ENCODE assay signal across 22 cellular contexts in genomic region chr12:54270345-54270744, GRCh38. TPM values are rescaled to one million over a fixed set of nuclear protein-coding genes. Genes with fewer than 3 reads are reported as not detected.
DNase-seq lines count a peak whose midpoint lies in the region; ATAC-seq and TF ChIP-seq lines count a peak whose summit lies in the region.
"Had no signal": no experiment of that assay in that cellular context is flagged by ENCODE, and none has a peak within 500 bp of the region (broad histone marks: within the 10 kb centered on the region; RNA-seq: fewer than 3 reads in every experiment).

No MANE protein-coding gene starts in this region.

- CTCF ChIA-PET in activated naive CD4-positive, alpha-beta T cell treated with anti-CD3 and anti-CD28 coated beads, Interleukin-2, amount 10 ng/mL, durations not matched to agents 7 days and 5 days (lab: Charles Lee) = interaction anchor here (0.9 kb wide), 1 partner anchor 93 kb away, joined by 3 read pairs; no protein-coding TSS in a partner anchor
- CTCF ChIA-PET in Panc1 (lab: Charles Lee) = interaction anchor here (0.6 kb wide), 1 partner anchor 9 kb away, joined by 4 read pairs; no protein-coding TSS in a partner anchor

- peaks cover 9% of the 10 kb centered on the region for H3K4me1 ChIP-seq in Panc1 (ENCODE audit: control insufficient read depth, insufficient read depth, low read length)
- H3K4me1 ChIP-seq: left lung had no signal

- H3K9me3 Mint-ChIP-seq in activated naive CD4-positive, alpha-beta T cell treated with anti-CD3 and anti-CD28 coated beads, Interleukin-2, amount 10 ng/mL, durations not matched to agents 7 days and 5 days = no peaks in the 10 kb centered on the region
- no peaks in the 10 kb centered on the region for H3K9me3 Mint-ChIP-seq in activated naive CD4-positive, alpha-beta T cell treated with anti-CD3 and anti-CD28 coated beads, Interleukin-2, amount 50 U/mL, for 72 hours
- no peaks in the 10 kb centered on the region for H3K9me3 Mint-ChIP-seq in stimulated activated effector memory CD8-positive, alpha-beta T cell treated with anti-CD3 and anti-CD28 coated beads, Interleukin-12 subunit alpha, Interleukin-12 subunit beta, amount 100 ng/mL, for 72 hours
- H3K9me3 Mint-ChIP-seq: activated T-cell treated with anti-CD3 and anti-CD28 coated beads, Interleukin-2, amount 50 U/mL, for 4 hours; IgD-negative memory B cell had no signal

- in situ Hi-C loops in Panc1 (cut with HindIII; ENCODE audit: low pct_unique_long_range_greater_than_20kb, low sequenced_read_pairs) = no loop called here

- H3K4me1 Mint-ChIP-seq in activated naive CD4-positive, alpha-beta T cell treated with anti-CD3 and anti-CD28 coated beads, Interleukin-2, amount 10 ng/mL, durations not matched to agents 7 days and 5 days = peaks cover 33% of the 10 kb centered on the region
- peaks cover 47% of the 10 kb centered on the region for H3K4me1 Mint-ChIP-seq in stimulated activated effector memory CD8-positive, alpha-beta T cell treated with anti-CD3 and anti-CD28 coated beads, Interleukin-12 subunit alpha, Interleukin-12 subunit beta, amount 100 ng/mL, for 72 hours

- POLR2A ChIA-PET in Panc1 (lab: Charles Lee) = interaction anchor here (0.5 kb wide), 1 partner anchor 51 kb away, joined by 6 read pairs; no protein-coding TSS in a partner anchor

- H3K36me3 Mint-ChIP-seq in activated naive CD4-positive, alpha-beta T cell treated with anti-CD3 and anti-CD28 coated beads, Interleukin-2, amount 10 ng/mL, durations not matched to agents 7 days and 5 days = peaks cover 47% of the 10 kb centered on the region
- peaks cover 5 to 51% of the 10 kb centered on the region in 2 donors for H3K36me3 Mint-ChIP-seq in activated naive CD4-positive, alpha-beta T cell treated with anti-CD3 and anti-CD28 coated beads, Interleukin-2, amount 50 U/mL, for 72 hours
- peaks cover 39% of the 10 kb centered on the region for H3K36me3 Mint-ChIP-seq in stimulated activated effector memory CD8-positive, alpha-beta T cell treated with anti-CD3 and anti-CD28 coated beads, Interleukin-12 subunit alpha, Interleukin-12 subunit beta, amount 100 ng/mL, for 72 hours

- H3K27ac ChIP-seq in Panc1 (ENCODE audit: low read length) = peak overlapping the region; percentile 0; the same call in 1 of the 2 replicates
- H3K27ac ChIP-seq: body of pancreas, left lung, PC-9, VCaP had no signal

- no peak for DNase-seq in activated naive CD4-positive, alpha-beta T cell treated with anti-CD3 and anti-CD28 coated beads, Interleukin-2, amount 10 ng/mL, durations not matched to agents 7 days and 5 days
- DNase-seq in activated naive CD4-positive, alpha-beta T cell (lab: John Stamatoyannopoulos, UW) = no peak
- DNase-seq in Panc1 (ENCODE audit: low read depth, low spot score) (no peak), NCI-H510A (lab: John Stamatoyannopoulos, UW) (no peak), NCI-H82 treated with DMSO at 0.1 percent for 48 hours (lab: John Stamatoyannopoulos, UW; ENCODE audit: unreplicated experiment) (no peak)
- no peak for DNase-seq in activated naive CD4-positive, alpha-beta T cell treated with anti-CD3 and anti-CD28 coated beads, Interleukin-2, amount 50 U/mL, for 72 hours (ENCODE audit: low spot score in 2 of 2)
- DNase-seq in stimulated activated effector memory CD8-positive, alpha-beta T cell treated with anti-CD3 and anti-CD28 coated beads, Interleukin-12 subunit alpha, Interleukin-12 subunit beta, amount 100 ng/mL, for 72 hours (ENCODE audit: low spot score in 2 of 2) = no peak
- DNase-seq: activated T-cell treated with anti-CD3 and anti-CD28 coated beads, Interleukin-2, amount 50 U/mL, for 4 hours; body of pancreas; DMS79; hypothalamus; left lung; NCI-H1048; NCI-H1694 treated with DMSO at 0.1 percent for 48 hours; PC-9; Right ventricle myocardium superior; T-helper 9 cell; trophoblast cell had no signal

- ATAC-seq in Panc1 = no peak
- peak in 1 of 2 donors; percentile 52 for ATAC-seq in activated naive CD4-positive, alpha-beta T cell treated with anti-CD3 and anti-CD28 coated beads, Interleukin-2, amount 50 U/mL, for 72 hours
- peak; percentile 68 for ATAC-seq in stimulated activated effector memory CD8-positive, alpha-beta T cell treated with anti-CD3 and anti-CD28 coated beads, Interleukin-12 subunit alpha, Interleukin-12 subunit beta, amount 100 ng/mL, for 72 hours
- ATAC-seq: body of pancreas, left lung had no signal

- H3K36me3 ChIP-seq in Panc1 (ENCODE audit: control insufficient read depth, insufficient read depth, low read length) = peaks cover 15% of the 10 kb centered on the region

- H3K4me3 Mint-ChIP-seq in activated naive CD4-positive, alpha-beta T cell treated with anti-CD3 and anti-CD28 coated beads, Interleukin-2, amount 10 ng/mL, durations not matched to agents 7 days and 5 days = no peak overlapping the region
- peak overlapping the region; percentile 47 for H3K4me3 Mint-ChIP-seq in stimulated activated effector memory CD8-positive, alpha-beta T cell treated with anti-CD3 and anti-CD28 coated beads, Interleukin-12 subunit alpha, Interleukin-12 subunit beta, amount 100 ng/mL, for 72 hours
- H3K4me3 Mint-ChIP-seq: activated T-cell treated with anti-CD3 and anti-CD28 coated beads, Interleukin-2, amount 50 U/mL, for 4 hours; IgD-negative memory B cell had no signal

- intact Hi-C loops in Panc1 (cut with micrococcal nuclease; ENCODE audit: unreplicated experiment) = no loop called here

- TF ChIP-seq CTCF in Panc1 (IDR thresholded peaks at IDR 0.05) = no peak

- H3K27me3 Mint-ChIP-seq in activated naive CD4-positive, alpha-beta T cell treated with anti-CD3 and anti-CD28 coated beads, Interleukin-2, amount 10 ng/mL, durations not matched to agents 7 days and 5 days = no peaks in the 10 kb centered on the region
- H3K27me3 Mint-ChIP-seq: IgD-negative memory B cell had no signal

- peak overlapping the region; percentile 24 for H3K27ac Mint-ChIP-seq in activated naive CD4-positive, alpha-beta T cell treated with anti-CD3 and anti-CD28 coated beads, Interleukin-2, amount 10 ng/mL, durations not matched to agents 7 days and 5 days
- H3K27ac Mint-ChIP-seq in activated naive CD4-positive, alpha-beta T cell treated with anti-CD3 and anti-CD28 coated beads, Interleukin-2, amount 50 U/mL, for 72 hours = peak overlapping the region; percentile 28 to 89
- peak overlapping the region; percentile 86 for H3K27ac Mint-ChIP-seq in stimulated activated effector memory CD8-positive, alpha-beta T cell treated with anti-CD3 and anti-CD28 coated beads, Interleukin-12 subunit alpha, Interleukin-12 subunit beta, amount 100 ng/mL, for 72 hours

- no TSS peak for BruUV-seq in Panc1 (replicated peaks; lab: Mats Ljungman, UMichigan)

- H3K4me3 ChIP-seq in Panc1 (ENCODE audit: low read depth in 2 of 2, low read length in 2 of 2) = no peak overlapping the region
- H3K4me3 ChIP-seq: BLaER1 treated with 17β-estradiol and CSF1 and Interleukin-3, amounts not matched to agents 10 nM and 100 nM; body of pancreas; HAP-1; left lung; PC-9 had no signal

- no peaks in the 10 kb centered on the region for H3K27me3 ChIP-seq in Panc1 (ENCODE audit: control insufficient read depth, insufficient read depth, low read length)
- H3K27me3 ChIP-seq: BLaER1 treated with 17β-estradiol and CSF1 and Interleukin-3, amounts not matched to agents 10 nM and 100 nM; body of pancreas; left lung had no signal

- no peaks in the 10 kb centered on the region for H3K9me3 ChIP-seq in Panc1 (ENCODE audit: control insufficient read depth, insufficient read depth, low read depth, low read length)
- H3K9me3 ChIP-seq: BLaER1 treated with 17β-estradiol and CSF1 and Interleukin-3, amounts not matched to agents 10 nM and 100 nM; body of pancreas; HAP-1; left lung had no signal

RNA-seq across cellular contexts. Expression of gene CBX5, which starts 9.6 kb away (rescaled TPM):
- 130 TPM for total RNA-seq in Panc1 (2021; ENCODE audit: unreplicated experiment)
- 19.4 TPM for polyA plus RNA-seq in Panc1 (2012; ENCODE audit: insufficient read length)
- total RNA-seq in activated naive CD4-positive, alpha-beta T cell treated with anti-CD3 and anti-CD28 coated beads, Interleukin-2, amount 50 U/mL, for 72 hours = 100 to 1,000 TPM; 115 to 169 TPM

RNA-seq across cellular contexts. Expression of gene HNRNPA1, which starts 10.2 kb away (rescaled TPM):
- 689 TPM for total RNA-seq in Panc1 (2021; ENCODE audit: unreplicated experiment)
- polyA plus RNA-seq in Panc1 (2012; ENCODE audit: insufficient read length) = 452 TPM
- 1,000 to 10,000 TPM; 1,446 to 2,174 TPM for total RNA-seq in activated naive CD4-positive, alpha-beta T cell treated with anti-CD3 and anti-CD28 coated beads, Interleukin-2, amount 50 U/mL, for 72 hours

RNA-seq across cellular contexts. Expression of gene NFE2, which starts 30.5 kb away (rescaled TPM):
- total RNA-seq in Panc1 (2021; ENCODE audit: unreplicated experiment) = 0.26 TPM
- polyA plus RNA-seq in Panc1 (2012; ENCODE audit: insufficient read length) = 0.24 TPM
- under 1 TPM in 1 of 2 donors, not detected in 1; 0.20 TPM for total RNA-seq in activated naive CD4-positive, alpha-beta T cell treated with anti-CD3 and anti-CD28 coated beads, Interleukin-2, amount 50 U/mL, for 72 hours

RNA-seq across cellular contexts. Expression of gene COPZ1, which starts 54.6 kb away (rescaled TPM):
- 175 TPM for total RNA-seq in Panc1 (2021; ENCODE audit: unreplicated experiment)
- 147 TPM for polyA plus RNA-seq in Panc1 (2012; ENCODE audit: insufficient read length)
- total RNA-seq in activated naive CD4-positive, alpha-beta T cell treated with anti-CD3 and anti-CD28 coated beads, Interleukin-2, amount 50 U/mL, for 72 hours = 100 to 1,000 TPM in 1 of 2 donors, 10 to 100 TPM in 1; 99.1 to 101 TPM

Comparison
In these comparisons a context has a peak if more than half of its experiments do, and no peak if none do; other contexts are left out.
1. H3K27ac Mint-ChIP-seq: peak in every context shown above with its lines; median percentile 86 in stimulated activated effector memory CD8-positive, alpha-beta T cell treated with anti-CD3 and anti-CD28 coated beads, Interleukin-12 subunit alpha, Interleukin-12 subunit beta, amount 100 ng/mL, for 72 hours; 58 in activated naive CD4-positive, alpha-beta T cell treated with anti-CD3 and anti-CD28 coated beads, Interleukin-2, amount 50 U/mL, for 72 hours; 24 in activated naive CD4-positive, alpha-beta T cell treated with anti-CD3 and anti-CD28 coated beads, Interleukin-2, amount 10 ng/mL, durations not matched to agents 7 days and 5 days.